9 cellular contexts compared by ENCODE assay signal in genomic region chr13:45718063-45718462, GRCh38. TPM values are rescaled to one million over a fixed set of nuclear protein-coding genes. Genes with fewer than 3 reads are reported as not detected.
A peak's percentile ranks its signal among the peaks of the same experiment; 100 is the strongest.
DNase-seq lines count a peak whose midpoint lies in the region; ATAC-seq, FAIRE-seq and TF ChIP-seq lines count a peak whose summit lies in the region.
"Had no signal": no experiment of that assay in that cellular context is flagged by ENCODE, and none has a peak within 500 bp of the region (broad histone marks: within the 10 kb centered on the region; RNA-seq: fewer than 3 reads in every experiment).

No MANE protein-coding gene starts in this region.

- in situ Hi-C loops in GM23248 (cut with MboI), result no loop called here

- H3K9ac ChIP-seq in GM23248 (no peak overlapping the region), OCI-LY3 (ENCODE audit: low read length) (no peak overlapping the region)

- H3K36me3 ChIP-seq in GM23248 (ENCODE audit: low read depth) (no peaks in the 10 kb centered on the region), OCI-LY3 (replicated peaks; ENCODE audit: low read depth, low read length) (no peaks in the 10 kb centered on the region), esophagus muscularis mucosa (no peaks in the 10 kb centered on the region)

- peaks cover 16% of the 10 kb centered on the region; the same call in 1 of the 2 replicates for H3K27me3 ChIP-seq in GM23248 (replicated peaks; ENCODE audit: insufficient read depth)
- no peaks in the 10 kb centered on the region for H3K27me3 ChIP-seq in OCI-LY3 (ENCODE audit: low read depth, low read length)
- H3K27me3 ChIP-seq in esophagus muscularis mucosa, result no peaks in the 10 kb centered on the region

- H3K4me1 ChIP-seq in GM23248 (ENCODE audit: insufficient read depth) (no peaks in the 10 kb centered on the region), OCI-LY3 (ENCODE audit: low read length) (peaks cover 12% of the 10 kb centered on the region), esophagus muscularis mucosa (no peaks in the 10 kb centered on the region)

- peak; percentile 84 for TF ChIP-seq CTCF in OCI-LY3 (IDR thresholded peaks at IDR 0.05; ENCODE audit: low read depth, low read length)
- TF ChIP-seq CTCF in foreskin fibroblast (IDR thresholded peaks at IDR 0.05; ENCODE audit: low read depth, low read length), result peak; percentile 56
- peak in 1 of 3 experiments; percentile 18 for TF ChIP-seq CTCF in esophagus muscularis mucosa (IDR thresholded peaks at IDR 0.05)

- no peaks in the 10 kb centered on the region for H3K79me2 ChIP-seq in GM23248 (ENCODE audit: insufficient read depth)
- H3K79me2 ChIP-seq in OCI-LY3 (ENCODE audit: low read length), result no peaks in the 10 kb centered on the region

- WGBS in GM23248 (ENCODE audit: low coverage in 1 of 2, low lambda C conversion rate in 2 of 2, missing lambda C conversion rate in 2 of 2), 2 experiments, result 49 to 53% methylated on average over 5 of the region's 5 CpGs
- WGBS in esophagus muscularis mucosa, result 77% methylated on average over 5 of the region's 5 CpGs

- no peak overlapping the region for H3K4me3 ChIP-seq in GM23248
- no peak overlapping the region for H3K4me3 ChIP-seq in OCI-LY3 (ENCODE audit: low read length)
- H3K4me3 ChIP-seq in foreskin fibroblast (ENCODE audit: low read depth in 1 of 2, low read length in 2 of 2), result no peak overlapping the region
- H3K4me3 ChIP-seq in esophagus muscularis mucosa, result no peak overlapping the region

- no peak overlapping the region for H3K4me2 ChIP-seq in GM23248 (ENCODE audit: unreplicated experiment)
- H3K4me2 ChIP-seq in OCI-LY3 (ENCODE audit: low read length), result no peak overlapping the region

- DNase-seq in COLO829 (ENCODE audit: low spot score), result peak; percentile 35
- peak; percentile 64 for DNase-seq in GM23248
- DNase-seq in foreskin fibroblast, result peak; percentile 9 to 39
- DNase-seq in activated gamma-delta T cell treated with Interleukin-2 at 50 U/mL for 16 hours, result no peak
- no peak for DNase-seq in HTR-8/SVneo (ENCODE audit: insufficient read length, low spot score)
- DNase-seq in esophagus muscularis mucosa (ENCODE audit: extremely low spot score), result no peak

- H2AFZ ChIP-seq in GM23248, result no peak overlapping the region
- no peak overlapping the region for H2AFZ ChIP-seq in OCI-LY3 (ENCODE audit: low read depth, low read length)

- H3K27ac ChIP-seq in GM23248 (no peak overlapping the region), OCI-LY3 (ENCODE audit: low read length) (no peak overlapping the region), esophagus muscularis mucosa (replicated peaks in 1 of 4) (no peak overlapping the region)

- no peak for TF ChIP-seq EP300 in esophagus muscularis mucosa (IDR thresholded peaks at IDR 0.05)

- no peaks in the 10 kb centered on the region for H3F3A ChIP-seq in GM23248 (ENCODE audit: insufficient read depth)

- H4K20me1 ChIP-seq in GM23248 (ENCODE audit: insufficient read depth) (no peaks in the 10 kb centered on the region), OCI-LY3 (ENCODE audit: insufficient read depth, low read length) (no peaks in the 10 kb centered on the region)

- H3K9me3 ChIP-seq in GM23248 (ENCODE audit: low read depth) (no peaks in the 10 kb centered on the region), OCI-LY3 (ENCODE audit: insufficient read depth, low read length) (no peaks in the 10 kb centered on the region), esophagus muscularis mucosa (peaks cover 0 to 6% (median 0%) of the 10 kb centered on the region in 4 donors)

- H3K9me2 ChIP-seq in GM23248 (ENCODE audit: insufficient read depth), result no peaks in the 10 kb centered on the region

- ATAC-seq in GM18502 (IDR thresholded peaks at IDR 0.05; ENCODE audit: poor library complexity, unreplicated experiment), result no peak

- FAIRE-seq in HTR-8/SVneo (lab: Jason Lieb, UNC), result no peak

- intact Hi-C loops in esophagus muscularis mucosa (cut with DNase I), result no loop called here

- no peak for TF ChIP-seq POLR2A in esophagus muscularis mucosa (IDR thresholded peaks at IDR 0.05; ENCODE audit: low read depth)

RNA-seq across cellular contexts. Expression of gene CBY2, which starts 15.9 kb away (rescaled TPM):
- not detected in 2 replicates for total RNA-seq in GM23248 (2014; rRNA removed; shearing (Covaris generic))
- not detected in 2 replicates for polyA plus RNA-seq in GM23248 (2016; fragmentation: Nextera tagmentation; extraction: Ambion mirVana)
- not detected for total RNA-seq in esophagus muscularis mucosa
- polyA plus RNA-seq: IgD-negative memory B cell had no signal

Comparison
In these comparisons a context has a peak if more than half of its experiments do, and no peak if none do; other contexts are left out.
1. DNase-seq: peak in COLO829 (single experiment), GM23248 (single experiment) and foreskin fibroblast (2 of 2); none in activated gamma-delta T cell treated with Interleukin-2 at 50 U/mL for 16 hours (single experiment), HTR-8/SVneo (single experiment) and esophagus muscularis mucosa (single experiment).